In genomic region chr14:106365894-106366293, GRCh38 we compare ENCODE assay signal across 6 cellular contexts.
DNase-seq lines count a peak whose midpoint lies in the region; ATAC-seq lines count a peak whose summit lies in the region.
"Not testable (repeated sequence)": the region's sequence is repeated elsewhere in the genome, so short reads cannot be mapped to it uniquely, and the experiment has no call there.

No MANE protein-coding gene starts in this region.

- intact Hi-C loops in naive thymus-derived CD4-positive, alpha-beta T cell (cut with micrococcal nuclease) = not testable (repeated sequence)

- not testable (repeated sequence) for H3K4me3 Mint-ChIP-seq in activated T-cell treated with anti-CD3 and anti-CD28 coated beads, Interleukin-2, amount 50 U/mL, for 72 hours; naive thymus-derived CD4-positive, alpha-beta T cell; stimulated activated effector memory CD8-positive, alpha-beta T cell treated with anti-CD3 and anti-CD28 coated beads, Interleukin-12 subunit alpha, Interleukin-12 subunit beta, amount 100 ng/mL, for 72 hours

- not testable (repeated sequence) for H3K4me1 Mint-ChIP-seq in activated T-cell treated with anti-CD3 and anti-CD28 coated beads, Interleukin-2, amount 50 U/mL, for 72 hours (ENCODE audit: low read depth); naive thymus-derived CD4-positive, alpha-beta T cell; stimulated activated effector memory CD8-positive, alpha-beta T cell treated with anti-CD3 and anti-CD28 coated beads, Interleukin-12 subunit alpha, Interleukin-12 subunit beta, amount 100 ng/mL, for 72 hours

- H3K27me3 Mint-ChIP-seq in activated T-cell treated with anti-CD3 and anti-CD28 coated beads, Interleukin-2, amount 50 U/mL, for 72 hours (ENCODE audit: low read depth) = peaks cover 15% of the 10 kb centered on the region
- peaks cover 3 to 12% (median 5%) of the 10 kb centered on the region in 5 donors for H3K27me3 Mint-ChIP-seq in naive thymus-derived CD4-positive, alpha-beta T cell

- not testable (repeated sequence) for H3K4me3 ChIP-seq in naive thymus-derived CD4-positive, alpha-beta T cell (ENCODE audit: low read length)

- POLR2A ChIA-PET in naive thymus-derived CD4-positive, alpha-beta T cell (lab: Charles Lee) = not testable (repeated sequence)

- not testable (repeated sequence) for H3K36me3 Mint-ChIP-seq in activated T-cell treated with anti-CD3 and anti-CD28 coated beads, Interleukin-2, amount 50 U/mL, for 72 hours (ENCODE audit: insufficient read depth in 2 of 2); activated naive CD4-positive, alpha-beta T cell treated with anti-CD3 and anti-CD28 coated beads, Interleukin-2, amount 50 U/mL, for 72 hours; naive thymus-derived CD4-positive, alpha-beta T cell; stimulated activated effector memory CD8-positive, alpha-beta T cell treated with anti-CD3 and anti-CD28 coated beads, Interleukin-12 subunit alpha, Interleukin-12 subunit beta, amount 100 ng/mL, for 72 hours

- not testable (repeated sequence) for DNase-seq in activated T-cell treated with anti-CD3 and anti-CD28 coated beads, Interleukin-2, amount 50 U/mL, for 72 hours; activated naive CD4-positive, alpha-beta T cell treated with anti-CD3 and anti-CD28 coated beads, Interleukin-2, amount 50 U/mL, for 72 hours (ENCODE audit: low spot score in 2 of 2); naive thymus-derived CD4-positive, alpha-beta T cell; stimulated activated effector memory CD8-positive, alpha-beta T cell treated with anti-CD3 and anti-CD28 coated beads, Interleukin-12 subunit alpha, Interleukin-12 subunit beta, amount 100 ng/mL, for 72 hours (ENCODE audit: low spot score in 2 of 2)

- H3K36me3 ChIP-seq in naive thymus-derived CD4-positive, alpha-beta T cell (ENCODE audit: control insufficient read depth in 2 of 3, insufficient read depth in 3 of 3, low read length in 3 of 3) = not testable (repeated sequence)

- H3K27ac ChIP-seq in naive thymus-derived CD4-positive, alpha-beta T cell (ENCODE audit: low read depth, low read length) = not testable (repeated sequence)

- not testable (repeated sequence) for H3K9me3 Mint-ChIP-seq in activated T-cell treated with anti-CD3 and anti-CD28 coated beads, Interleukin-2, amount 50 U/mL, for 72 hours; activated naive CD4-positive, alpha-beta T cell treated with anti-CD3 and anti-CD28 coated beads, Interleukin-2, amount 50 U/mL, for 72 hours; naive thymus-derived CD4-positive, alpha-beta T cell; stimulated activated effector memory CD8-positive, alpha-beta T cell treated with anti-CD3 and anti-CD28 coated beads, Interleukin-12 subunit alpha, Interleukin-12 subunit beta, amount 100 ng/mL, for 72 hours

- H3K4me1 ChIP-seq in naive thymus-derived CD4-positive, alpha-beta T cell (ENCODE audit: control insufficient read depth in 2 of 2, insufficient read depth in 2 of 2, low read length in 2 of 2) = not testable (repeated sequence)

- H3K27me3 ChIP-seq in naive thymus-derived CD4-positive, alpha-beta T cell (ENCODE audit: control insufficient read depth in 2 of 2, insufficient read depth in 2 of 2, low read length in 2 of 2) = not testable (repeated sequence)

- H3K9me3 ChIP-seq in naive thymus-derived CD4-positive, alpha-beta T cell (ENCODE audit: control insufficient read depth in 2 of 3, low read length in 3 of 3) = not testable (repeated sequence)

- ATAC-seq in GM18868 (IDR thresholded peaks at IDR 0.05; ENCODE audit: unreplicated experiment) = peak; percentile 67
- ATAC-seq in activated CD4-positive, CD25-positive, alpha-beta regulatory T cell treated with anti-CD3 and anti-CD28 coated beads, Interleukin-2, amount 50 U/mL, for 24 hours = peak; percentile 41 to 53
- peak; percentile 83 for ATAC-seq in activated T-cell treated with anti-CD3 and anti-CD28 coated beads, Interleukin-2, amount 50 U/mL, for 72 hours (replicated peaks in 1 of 2)
- peak; percentile 73 to 91 for ATAC-seq in activated naive CD4-positive, alpha-beta T cell treated with anti-CD3 and anti-CD28 coated beads, Interleukin-2, amount 50 U/mL, for 72 hours
- peak; percentile 26 for ATAC-seq in naive thymus-derived CD4-positive, alpha-beta T cell
- peak; percentile 89 for ATAC-seq in stimulated activated effector memory CD8-positive, alpha-beta T cell treated with anti-CD3 and anti-CD28 coated beads, Interleukin-12 subunit alpha, Interleukin-12 subunit beta, amount 100 ng/mL, for 72 hours

- CTCF ChIA-PET in naive thymus-derived CD4-positive, alpha-beta T cell (lab: Charles Lee) = not testable (repeated sequence)

- H3K27ac Mint-ChIP-seq in activated T-cell treated with anti-CD3 and anti-CD28 coated beads, Interleukin-2, amount 50 U/mL, for 72 hours; naive thymus-derived CD4-positive, alpha-beta T cell; stimulated activated effector memory CD8-positive, alpha-beta T cell treated with anti-CD3 and anti-CD28 coated beads, Interleukin-12 subunit alpha, Interleukin-12 subunit beta, amount 100 ng/mL, for 72 hours: not testable (repeated sequence)
- peak overlapping the region in 1 of 2 donors; percentile 13 for H3K27ac Mint-ChIP-seq in activated naive CD4-positive, alpha-beta T cell treated with anti-CD3 and anti-CD28 coated beads, Interleukin-2, amount 50 U/mL, for 72 hours

Comparison
In these comparisons a context has a peak if more than half of its experiments do, and no peak if none do; other contexts are left out.
1. ATAC-seq: peak in every context shown above with its lines; median percentile 89 in stimulated activated effector memory CD8-positive, alpha-beta T cell treated with anti-CD3 and anti-CD28 coated beads, Interleukin-12 subunit alpha, Interleukin-12 subunit beta, amount 100 ng/mL, for 72 hours; 83 in activated T-cell treated with anti-CD3 and anti-CD28 coated beads, Interleukin-2, amount 50 U/mL, for 72 hours; 82 in activated naive CD4-positive, alpha-beta T cell treated with anti-CD3 and anti-CD28 coated beads, Interleukin-2, amount 50 U/mL, for 72 hours; 67 in GM18868; 47 in activated CD4-positive, CD25-positive, alpha-beta regulatory T cell treated with anti-CD3 and anti-CD28 coated beads, Interleukin-2, amount 50 U/mL, for 24 hours; 26 in naive thymus-derived CD4-positive, alpha-beta T cell.